Comparison of ENCODE assay signal across 21 cellular contexts in the genomic region with DNA sequence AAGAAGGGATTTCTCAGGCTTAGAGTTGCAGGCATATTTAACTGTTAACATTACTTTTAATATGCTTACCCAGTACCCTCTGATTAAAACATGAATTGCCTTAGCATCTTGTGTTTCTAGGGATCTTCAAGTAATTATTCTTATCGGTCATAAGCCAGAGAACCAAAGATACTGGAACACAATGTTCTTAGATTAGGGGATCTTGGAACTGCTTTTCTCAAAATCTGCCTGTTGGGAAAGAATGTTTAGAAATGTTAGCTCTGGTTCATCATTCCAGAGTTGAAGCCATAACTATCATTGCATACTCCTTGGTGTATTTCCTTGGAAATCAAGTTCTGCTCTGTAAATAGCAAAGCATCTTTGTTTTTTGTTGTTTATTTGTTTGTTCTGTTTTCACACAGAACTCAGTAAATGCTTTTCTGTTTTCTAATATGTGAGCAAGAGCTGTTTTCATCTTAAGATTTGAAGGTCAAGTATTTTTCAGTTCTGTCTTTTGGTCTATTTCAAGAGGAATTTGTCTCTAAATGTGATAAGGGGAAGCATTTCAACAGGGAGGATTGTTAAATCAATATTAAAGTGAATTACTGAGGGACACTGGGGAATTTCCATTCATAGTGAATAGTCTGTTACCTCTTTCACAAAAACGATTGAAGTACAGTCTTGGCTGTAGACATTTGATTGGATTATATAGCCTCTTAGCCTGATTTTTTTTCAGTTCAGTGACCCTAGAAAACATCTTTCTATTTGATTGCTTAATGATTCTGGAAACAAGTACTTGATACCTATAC.
"Had no signal": no experiment of that assay in that cellular context is flagged by ENCODE, and none has a peak within 500 bp of the region (broad histone marks: within the 10 kb centered on the region; RNA-seq: fewer than 3 reads in every experiment).

No MANE protein-coding gene starts in this region.

- H3K79me2 ChIP-seq: parathyroid adenoma had no signal

- ATAC-seq: activated CD4-positive, CD25-positive, alpha-beta regulatory T cell treated with anti-CD3 and anti-CD28 coated beads, Interleukin-2, amount 50 U/mL, for 24 hours; activated T-helper 17 cell treated with anti-CD3 and anti-CD28 coated beads, Interleukin-2, amount 50 U/mL, for 72 hours; body of pancreas; foreskin keratinocyte; naive thymus-derived CD8-positive, alpha-beta T cell; T-cell had no signal

- DNase-seq: activated naive CD4-positive, alpha-beta T cell treated with anti-CD3 and anti-CD28 coated beads for 36 hours; activated T-cell treated with anti-CD3 and anti-CD28 coated beads for 4 hours; amniotic stem cell; body of pancreas; caudate nucleus; colonic mucosa; foreskin keratinocyte; mammary epithelial cell; naive thymus-derived CD8-positive, alpha-beta T cell; SK-N-SH; stimulated activated CD4-positive, alpha-beta T cell treated with anti-CD3 and anti-CD28 coated beads, Interleukin-4, amount 100 ng/mL, for 4 hours; stimulated activated CD8-positive, alpha-beta memory T cell treated with anti-CD3 and anti-CD28 coated beads, Interleukin-4, amount 100 ng/mL, for 48 hours; T-cell; T-helper 9 cell; upper lobe of left lung had no signal

- H3K4me2 ChIP-seq: SK-N-SH had no signal

- H3K9me3 ChIP-seq: body of pancreas, colonic mucosa, esophagus muscularis mucosa, SK-N-SH, upper lobe of left lung had no signal

- H3K36me3 ChIP-seq: colonic mucosa had no signal

- H3K27me3 Mint-ChIP-seq: activated T-helper 17 cell treated with anti-CD3 and anti-CD28 coated beads, Interleukin-2, amount 50 U/mL, for 72 hours; naive thymus-derived CD8-positive, alpha-beta T cell; stimulated activated naive CD8-positive, alpha-beta T cell treated with anti-CD3 and anti-CD28 coated beads, Interleukin-15, Interleukin-2, amounts not matched to agents 100 ng/mL and 50 ng/mL, for 24 hours; T-cell had no signal

- H3K9ac ChIP-seq: parathyroid adenoma, SK-N-SH had no signal

- H3K9me3 Mint-ChIP-seq: activated naive CD4-positive, alpha-beta T cell treated with anti-CD3 and anti-CD28 coated beads for 36 hours; activated T-helper 17 cell treated with anti-CD3 and anti-CD28 coated beads, Interleukin-2, amount 50 U/mL, for 72 hours; naive thymus-derived CD8-positive, alpha-beta T cell; stimulated activated naive CD8-positive, alpha-beta T cell treated with anti-CD3 and anti-CD28 coated beads, Interleukin-15, Interleukin-2, amounts not matched to agents 100 ng/mL and 50 ng/mL, for 24 hours; T-cell had no signal

- H3K4me3 Mint-ChIP-seq: activated naive CD4-positive, alpha-beta T cell treated with anti-CD3 and anti-CD28 coated beads for 36 hours; activated T-helper 17 cell treated with anti-CD3 and anti-CD28 coated beads, Interleukin-2, amount 50 U/mL, for 72 hours; naive thymus-derived CD8-positive, alpha-beta T cell; stimulated activated naive CD8-positive, alpha-beta T cell treated with anti-CD3 and anti-CD28 coated beads, Interleukin-15, Interleukin-2, amounts not matched to agents 100 ng/mL and 50 ng/mL, for 24 hours; T-cell had no signal

- H3K4me1 ChIP-seq: body of pancreas, colonic mucosa, esophagus muscularis mucosa, foreskin keratinocyte, parathyroid adenoma, upper lobe of left lung had no signal

- H2AFZ ChIP-seq: parathyroid adenoma had no signal

- H3K27ac ChIP-seq: body of pancreas, colonic mucosa, esophagus muscularis mucosa, foreskin keratinocyte, parathyroid adenoma, skin epidermis had no signal

- H3K27ac Mint-ChIP-seq: activated naive CD4-positive, alpha-beta T cell treated with anti-CD3 and anti-CD28 coated beads for 36 hours; activated T-helper 17 cell treated with anti-CD3 and anti-CD28 coated beads, Interleukin-2, amount 50 U/mL, for 72 hours; naive thymus-derived CD8-positive, alpha-beta T cell; stimulated activated naive CD8-positive, alpha-beta T cell treated with anti-CD3 and anti-CD28 coated beads, Interleukin-15, Interleukin-2, amounts not matched to agents 100 ng/mL and 50 ng/mL, for 24 hours; T-cell had no signal

- H3K4me3 ChIP-seq: body of pancreas, colonic mucosa, esophagus muscularis mucosa, skin epidermis, upper lobe of left lung had no signal

- H3K27me3 ChIP-seq: body of pancreas, colonic mucosa, esophagus muscularis mucosa, foreskin keratinocyte, upper lobe of left lung had no signal

- H3K4me1 Mint-ChIP-seq: activated T-helper 17 cell treated with anti-CD3 and anti-CD28 coated beads, Interleukin-2, amount 50 U/mL, for 72 hours; naive thymus-derived CD8-positive, alpha-beta T cell; T-cell had no signal
